In the genomic region with DNA sequence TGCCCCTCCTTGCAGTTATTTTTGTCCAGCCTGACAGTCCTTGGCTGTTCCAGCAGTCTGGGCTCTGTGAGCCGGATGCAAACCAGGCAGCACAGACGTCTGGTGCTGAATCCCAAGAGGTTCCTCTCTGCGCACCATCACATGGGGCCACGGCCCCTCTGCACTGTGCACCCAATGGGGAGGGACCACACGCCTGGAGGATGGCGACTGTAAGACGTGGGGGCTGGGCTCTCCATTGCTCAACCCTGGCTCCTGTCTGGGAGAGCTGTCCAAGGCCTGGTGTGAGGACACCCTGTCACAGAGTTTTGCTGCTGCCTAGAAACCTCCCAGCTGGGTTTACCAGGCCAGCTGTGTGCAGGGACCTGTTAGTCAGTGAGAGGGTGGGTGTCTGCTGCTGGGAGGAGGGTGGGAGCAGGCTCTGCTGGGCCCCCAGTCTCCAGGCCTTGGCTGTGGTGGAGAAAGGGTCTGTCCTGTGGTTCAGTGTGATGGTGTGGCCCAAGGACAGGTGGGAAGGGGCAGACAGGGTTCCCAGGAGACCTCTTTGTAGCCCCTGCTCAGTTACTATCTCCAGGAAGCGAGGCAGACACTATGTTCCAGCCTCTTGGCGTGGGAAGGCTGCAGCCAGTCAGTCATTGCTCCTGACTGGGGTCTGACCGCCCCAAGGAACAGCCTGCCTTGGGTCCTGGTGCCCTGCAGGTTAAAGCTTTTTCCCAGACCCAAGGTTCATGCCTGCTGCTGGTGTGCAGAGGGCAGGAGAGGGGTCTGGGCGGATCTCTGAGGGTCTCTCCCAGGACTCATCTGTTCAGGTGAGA, we compare ENCODE assay signal across 12 cellular contexts. TPM values are rescaled to one million over a fixed set of nuclear protein-coding genes. Genes with fewer than 3 reads are reported as not detected.
DNase-seq lines count a peak whose midpoint lies in the region; ATAC-seq, FAIRE-seq and TF ChIP-seq lines count a peak whose summit lies in the region.
"Had no signal": no experiment of that assay in that cellular context is flagged by ENCODE, and none has a peak within 500 bp of the region (broad histone marks: within the 10 kb centered on the region; RNA-seq: fewer than 3 reads in every experiment).

No MANE protein-coding gene starts in this region.

- H3K4me1 ChIP-seq in heart left ventricle (peaks cover 0 to 62% (median 43%) of the 10 kb centered on the region in 12 donors), small intestine (ENCODE audit: control insufficient read depth in 2 of 2, insufficient read depth in 1 of 2, low read depth in 1 of 2, low read length in 1 of 2) (no peaks in the 10 kb centered on the region)

- no peak for TF ChIP-seq POLR2A in heart left ventricle (IDR thresholded peaks at IDR 0.05)

- peak overlapping the region in 1 of 12 donors; percentile 5 for H3K4me3 ChIP-seq in heart left ventricle
- H3K4me3 ChIP-seq in small intestine (ENCODE audit: low read depth in 1 of 2, low read length in 2 of 2), result no peak overlapping the region
- H3K4me3 ChIP-seq: MG63, SK-N-MC had no signal

- H3K27ac ChIP-seq in heart left ventricle, result peak overlapping the region; percentile 52 to 93 (median 80)
- peak overlapping the region in 1 of 2 donors; percentile 45 for H3K27ac ChIP-seq in small intestine (ENCODE audit: low read depth in 1 of 2, low read length in 1 of 2)
- H3K27ac ChIP-seq: SK-N-MC had no signal

- H3K36me3 ChIP-seq in heart left ventricle, result peaks cover 0 to 47% (median 12%) of the 10 kb centered on the region in 9 donors
- H3K36me3 ChIP-seq in small intestine (ENCODE audit: control insufficient read depth in 2 of 2, insufficient read depth in 2 of 2, low read length in 2 of 2), result no peaks in the 10 kb centered on the region
- H3K36me3 ChIP-seq: MG63 had no signal

- WGBS in heart left ventricle, 4 donors, result 31 to 40% (median 37%) methylated on average over 6 to 11 of the region's 11 CpGs
- 66 to 86% (median 82%) methylated on average over 11 of the region's 11 CpGs for WGBS in small intestine, 3 donors

- intact Hi-C loops in heart left ventricle (cut with DNase I), result no loop called here

- ATAC-seq in heart left ventricle, result peak; percentile 84 to 94 (median 88)
- ATAC-seq in GM19035 (IDR thresholded peaks at IDR 0.05; ENCODE audit: unreplicated experiment), result no peak
- no peak for ATAC-seq in HG03460 (IDR thresholded peaks at IDR 0.05; ENCODE audit: unreplicated experiment)

- H3K27me3 ChIP-seq in heart left ventricle (no peaks in the 10 kb centered on the region), small intestine (ENCODE audit: control insufficient read depth in 2 of 2, insufficient read depth in 2 of 2, low read length in 2 of 2) (no peaks in the 10 kb centered on the region)
- H3K27me3 ChIP-seq: MG63 had no signal

- peak; percentile 55 for DNase-seq in SIG-M5 treated with dmso at 0.1 percent for 504 hours (lab: John Stamatoyannopoulos, UW; ENCODE audit: unreplicated experiment)
- DNase-seq in SIG-M5 (lab: John Stamatoyannopoulos, UW), result no peak
- peak; percentile 86 to 95 (median 91) for DNase-seq in heart left ventricle
- DNase-seq in nucleus accumbens (lab: John Stamatoyannopoulos, UW), result peak in 51 of 56 donors; percentile 16 to 89 (median 58)
- no peak for DNase-seq in small intestine
- no peak for DNase-seq in amniotic stem cell (lab: John Stamatoyannopoulos, UW)
- DNase-seq: 8988T, mesendoderm, MG63 had no signal

- TF ChIP-seq CTCF in heart left ventricle (IDR thresholded peaks at IDR 0.05), result no peak

- FAIRE-seq in small intestine (lab: Jason Lieb, UNC), result no peak

- peaks cover 0 to 2% (median 0%) of the 10 kb centered on the region in 12 donors for H3K9me3 ChIP-seq in heart left ventricle
- H3K9me3 ChIP-seq in small intestine (ENCODE audit: control insufficient read depth, low read depth), result no peaks in the 10 kb centered on the region
- H3K9me3 ChIP-seq: MG63 had no signal

RNA-seq across cellular contexts. Expression of a gene that starts 13.8 kb away (rescaled TPM):
- total RNA-seq in heart left ventricle, result 10 to 100 TPM in 7 of 9 donors, 1 to 10 TPM in 2; 7.0 to 35.2 (median 18.8) TPM
- 10 to 100 TPM; 10.6 to 23.3 TPM for polyA plus RNA-seq in heart left ventricle
- 1 to 10 TPM in 2 of 3 donors, not detected in 1; 1.1 to 4.7 TPM for polyA plus RNA-seq in small intestine

RNA-seq across cellular contexts. Expression of a gene that starts 46.2 kb away (rescaled TPM):
- 10 to 100 TPM in 8 of 9 donors, 1 to 10 TPM in 1; 3.3 to 46.6 (median 23.8) TPM for total RNA-seq in heart left ventricle
- polyA plus RNA-seq in heart left ventricle, result 1 to 10 TPM; 2.0 to 2.2 TPM
- under 1 TPM in 1 of 3 donors, not detected in 2; 0.16 TPM for polyA plus RNA-seq in small intestine

RNA-seq across cellular contexts. Expression of a gene that starts 49.1 kb away (rescaled TPM):
- 100 to 1,000 TPM; 193 to 283 (median 236) TPM for total RNA-seq in heart left ventricle
- 100 to 1,000 TPM; 146 to 190 TPM for polyA plus RNA-seq in heart left ventricle
- 100 to 1,000 TPM in 1 of 3 donors, 10 to 100 TPM in 2; 67.5 to 121 (median 87.3) TPM for polyA plus RNA-seq in small intestine

Comparison
In these comparisons a context has a peak if more than half of its experiments do, and no peak if none do; other contexts are left out.
1. DNase-seq: peak in SIG-M5 treated with dmso at 0.1 percent for 504 hours (single experiment), heart left ventricle (5 of 5) and nucleus accumbens (51 of 56); none in SIG-M5 (single experiment), small intestine (single experiment) and amniotic stem cell (single experiment).
2. ATAC-seq: peak in heart left ventricle (4 of 4); none in GM19035 (single experiment) and HG03460 (single experiment).